ENCODE assay signal across 13 cellular contexts in the genomic region with DNA sequence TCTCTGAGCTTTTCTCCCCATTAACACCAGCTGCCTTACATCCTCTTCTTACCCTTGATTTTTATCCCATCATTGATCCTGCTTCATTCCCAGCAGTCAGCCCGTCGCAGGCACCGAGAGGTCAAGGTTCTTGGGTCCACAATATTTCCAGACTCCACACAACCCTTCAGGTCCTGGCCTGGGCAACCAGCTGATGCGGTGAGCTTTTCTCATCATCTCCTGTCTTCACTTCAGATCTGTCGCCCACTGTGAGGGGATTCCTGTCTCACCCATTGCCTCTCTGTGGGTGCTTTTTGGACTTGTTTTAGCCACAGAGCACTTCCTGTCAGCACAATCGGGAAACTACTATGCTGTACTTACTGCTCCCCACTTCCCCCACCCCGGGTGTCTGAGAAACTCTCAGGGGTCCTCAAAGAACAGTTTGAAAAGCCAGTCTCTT. TPM values are rescaled to one million over a fixed set of nuclear protein-coding genes. Genes with fewer than 3 reads are reported as not detected.
DNase-seq lines count a peak whose midpoint lies in the region; ATAC-seq and TF ChIP-seq lines count a peak whose summit lies in the region.
"Had no signal": no experiment of that assay in that cellular context is flagged by ENCODE, and none has a peak within 500 bp of the region (broad histone marks: within the 10 kb centered on the region; RNA-seq: fewer than 3 reads in every experiment).

No MANE protein-coding gene starts in this region.

- intact Hi-C loops in OCI-LY7 (cut with micrococcal nuclease; ENCODE audit: unreplicated experiment) (no loop called here), testis (cut with DNase I; ENCODE audit: low total_unique reads) (no loop called here)

- 90 to 98% methylated on average over 6 to 7 of the region's 7 CpGs for WGBS in endodermal cell (ENCODE audit: insufficient coverage in 1 of 2, insufficient read length in 1 of 2), 2 experiments
- 85 to 88% methylated on average over 7 of the region's 7 CpGs for WGBS in testis, 2 donors

- no peaks in the 10 kb centered on the region for H3K9me2 ChIP-seq in OCI-LY7 (ENCODE audit: insufficient read depth, low read length)

- H3K4me2 ChIP-seq in OCI-LY7 (ENCODE audit: low read length): peak overlapping the region; percentile 53

- POLR2A ChIA-PET in OCI-LY7 (lab: Charles Lee): interaction anchor here (0.8 to 3.0 kb wide), 7 partner anchors 10 to 82 kb away, joined by 3 to 25 read pairs (median 6); a partner anchor contains a TSS

- peaks cover 37% of the 10 kb centered on the region for H3K4me1 Mint-ChIP-seq in endodermal cell

- H3K4me3 Mint-ChIP-seq in endodermal cell: no peak overlapping the region
- H3K4me3 Mint-ChIP-seq: brain had no signal

- H2AFZ ChIP-seq in OCI-LY7 (ENCODE audit: low read length): peak overlapping the region; percentile 2; the same call in 1 of the 2 replicates

- H3K4me1 ChIP-seq in OCI-LY7 (ENCODE audit: insufficient read depth, low read length, poor library complexity, severe bottlenecking) (peaks cover 76% of the 10 kb centered on the region), endodermal cell (ENCODE audit: control insufficient read depth, insufficient read depth, low read length) (no peaks in the 10 kb centered on the region), testis (peaks cover 6% of the 10 kb centered on the region)

- H3K9me3 ChIP-seq in OCI-LY7 (ENCODE audit: low read length) (no peaks in the 10 kb centered on the region), endodermal cell (ENCODE audit: control insufficient read depth, low read length) (no peaks in the 10 kb centered on the region), testis (no peaks in the 10 kb centered on the region)
- H3K9me3 ChIP-seq: gastrocnemius medialis, mucosa of descending colon had no signal

- DNase-seq in GM10266 (ENCODE audit: extremely low spot score) (peak; percentile 42), OCI-LY7 (ENCODE audit: low spot score) (peak; percentile 68), endodermal cell (no peak), testis (no peak), CD1c-positive myeloid dendritic cell (ENCODE audit: extremely low spot score) (no peak), GDM1 (lab: John Stamatoyannopoulos, UW) (no peak)
- DNase-seq: NCI-H82 had no signal

- H3K36me3 ChIP-seq in OCI-LY7 (ENCODE audit: insufficient read depth, low read length) (peaks cover 9% of the 10 kb centered on the region; the same call in 1 of the 2 replicates), endodermal cell (ENCODE audit: control insufficient read depth, insufficient read depth, low read length) (no peaks in the 10 kb centered on the region), testis (ENCODE audit: low read depth, missing control alignments) (no peaks in the 10 kb centered on the region)
- H3K36me3 ChIP-seq: gastrocnemius medialis had no signal

- no peaks in the 10 kb centered on the region for H3K27me3 ChIP-seq in endodermal cell (ENCODE audit: control insufficient read depth, insufficient read depth, low read length, poor library complexity, severe bottlenecking)
- H3K27me3 ChIP-seq in testis: no peaks in the 10 kb centered on the region
- H3K27me3 ChIP-seq: gastrocnemius medialis had no signal

- TF ChIP-seq POLR2A in testis (IDR thresholded peaks at IDR 0.05): no peak

- CTCF ChIA-PET in OCI-LY7 (lab: Charles Lee; ENCODE audit: unreplicated experiment): interaction anchor here (1.0 to 1.1 kb wide), 2 partner anchors 9 to 78 kb away, joined by 4 to 8 read pairs; no protein-coding TSS in a partner anchor

- peaks cover 24% of the 10 kb centered on the region for H3K27me3 Mint-ChIP-seq in endodermal cell (ENCODE audit: insufficient read depth)
- H3K27me3 Mint-ChIP-seq: brain had no signal

- no TSS peak for BruUV-seq in OCI-LY7 (replicated peaks; lab: Mats Ljungman, UMichigan)

- ATAC-seq in GM21360 (IDR thresholded peaks at IDR 0.05; ENCODE audit: unreplicated experiment) (peak; percentile 46), GM18861 (IDR thresholded peaks at IDR 0.05; ENCODE audit: unreplicated experiment) (no peak)
- ATAC-seq: gastrocnemius medialis had no signal

- H3K9ac ChIP-seq in endodermal cell (ENCODE audit: extremely low read depth, low read length, poor library complexity, severe bottlenecking): no peak overlapping the region

- H3K4me3 ChIP-seq in OCI-LY7 (ENCODE audit: low read depth, low read length, poor library complexity, severe bottlenecking) (peak overlapping the region; percentile 24), endodermal cell (ENCODE audit: low read length) (no peak overlapping the region), testis (no peak overlapping the region)
- H3K4me3 ChIP-seq: gastrocnemius medialis, mucosa of descending colon had no signal

- no peaks in the 10 kb centered on the region for H4K20me1 ChIP-seq in OCI-LY7 (ENCODE audit: insufficient read depth, low read length)

- no peaks in the 10 kb centered on the region for H3K79me2 ChIP-seq in OCI-LY7 (ENCODE audit: insufficient read depth, low read depth, low read length)

- no peak for TF ChIP-seq CTCF in GM10266 (IDR thresholded peaks at IDR 0.05; ENCODE audit: control insufficient read depth, insufficient read depth, low read depth, missing control alignments)
- no peak for TF ChIP-seq CTCF in OCI-LY7 (conservative IDR thresholded peaks at IDR 0.05; ENCODE audit: low read length)
- no peak for TF ChIP-seq CTCF in endodermal cell (conservative IDR thresholded peaks at IDR 0.05)
- no peak for TF ChIP-seq CTCF in testis (IDR thresholded peaks at IDR 0.05)

- no peaks in the 10 kb centered on the region for H3K9me3 Mint-ChIP-seq in endodermal cell
- H3K9me3 Mint-ChIP-seq: brain had no signal

- peaks cover 3% of the 10 kb centered on the region for H3K36me3 Mint-ChIP-seq in endodermal cell (ENCODE audit: low read depth)

- peak overlapping the region; percentile 9 for H3K27ac Mint-ChIP-seq in endodermal cell

- H3K27ac ChIP-seq in OCI-LY7 (ENCODE audit: low read depth, low read length, poor library complexity, severe bottlenecking) (peak overlapping the region; percentile 51), endodermal cell (ENCODE audit: low read depth, low read length) (no peak overlapping the region), testis (no peak overlapping the region)
- H3K27ac ChIP-seq: gastrocnemius medialis had no signal

RNA-seq across cellular contexts. Expression of a gene that starts 8.4 kb away (rescaled TPM):
- total RNA-seq in OCI-LY7 (2014; rRNA removed; shearing (Covaris generic)): 61.5 and 83.3 TPM in 2 replicates
- total RNA-seq in OCI-LY7 (2022): 86.6 and 99.4 TPM in 2 replicates
- total RNA-seq in endodermal cell: not detected
- polyA plus RNA-seq in endodermal cell (2013, experiment 1 of 2): not detected
- polyA plus RNA-seq in endodermal cell (2013, experiment 2 of 2): not detected
- total RNA-seq in testis: 1 to 10 TPM; 3.0 to 3.3 TPM
- polyA plus RNA-seq in testis (ENCODE audit: insufficient read depth, low read depth, low replicate concordance): 2.6 TPM
- total RNA-seq: Daoy, gastrocnemius medialis had no signal

RNA-seq across cellular contexts. Expression of a gene that starts 33.6 kb away (rescaled TPM):
- 56.1 and 82.8 TPM in 2 replicates for total RNA-seq in OCI-LY7 (2014; rRNA removed; shearing (Covaris generic))
- total RNA-seq in OCI-LY7 (2022): 70.2 and 79.2 TPM in 2 replicates
- total RNA-seq in endodermal cell: 1 to 10 TPM; 1.2 to 3.3 TPM
- 1.4 TPM for polyA plus RNA-seq in endodermal cell (2013, experiment 1 of 2)
- polyA plus RNA-seq in endodermal cell (2013, experiment 2 of 2): 1.7 TPM
- 100 to 1,000 TPM; 105 to 224 TPM for total RNA-seq in testis
- polyA plus RNA-seq in testis (ENCODE audit: insufficient read depth, low read depth, low replicate concordance): 281 TPM

RNA-seq across cellular contexts. Expression of a gene that starts 34.2 kb away (rescaled TPM):
- total RNA-seq in OCI-LY7 (2014; rRNA removed; shearing (Covaris generic)): 20.2 and 33.2 TPM in 2 replicates
- total RNA-seq in OCI-LY7 (2022) (23.2 and 31.7 TPM in 2 replicates), endodermal cell (10 to 100 TPM; 39.3 to 56.1 TPM), testis (10 to 100 TPM; 12.7 to 20.7 TPM)
- 130 TPM for polyA plus RNA-seq in endodermal cell (2013, experiment 1 of 2)
- polyA plus RNA-seq in endodermal cell (2013, experiment 2 of 2): 122 TPM
- 17.7 TPM for polyA plus RNA-seq in testis (ENCODE audit: insufficient read depth, low read depth, low replicate concordance)

RNA-seq across cellular contexts. Expression of a gene that starts 42.9 kb away (rescaled TPM):
- total RNA-seq in OCI-LY7 (2014; rRNA removed; shearing (Covaris generic)): 3.9 and 4.6 TPM in 2 replicates
- total RNA-seq in OCI-LY7 (2022) (5.2 and 6.1 TPM in 2 replicates), endodermal cell (1 to 10 TPM; 3.7 to 3.8 TPM), testis (10 to 100 TPM; 11.6 to 12.4 TPM)
- 13.3 TPM for polyA plus RNA-seq in endodermal cell (2013, experiment 1 of 2)
- 13.4 TPM for polyA plus RNA-seq in endodermal cell (2013, experiment 2 of 2)
- polyA plus RNA-seq in testis (ENCODE audit: insufficient read depth, low read depth, low replicate concordance): 8.9 TPM

RNA-seq across cellular contexts. Expression of a gene that starts 52.8 kb away (rescaled TPM):
- 30.6 and 38.8 TPM in 2 replicates for total RNA-seq in OCI-LY7 (2014; rRNA removed; shearing (Covaris generic))
- total RNA-seq in OCI-LY7 (2022): 41.6 and 49.9 TPM in 2 replicates
- total RNA-seq in endodermal cell: 10 to 100 TPM; 24.7 to 30.0 TPM
- polyA plus RNA-seq in endodermal cell (2013, experiment 1 of 2): 22.9 TPM
- 18.2 TPM for polyA plus RNA-seq in endodermal cell (2013, experiment 2 of 2)
- 10 to 100 TPM; 57.5 to 78.7 TPM for total RNA-seq in testis
- polyA plus RNA-seq in testis (ENCODE audit: insufficient read depth, low read depth, low replicate concordance): 71.8 TPM

Comparison
In these comparisons a context has a peak if more than half of its experiments do, and no peak if none do; other contexts are left out.
1. DNase-seq: peak in GM10266 (single experiment) and OCI-LY7 (single experiment); none in endodermal cell (single experiment), testis (single experiment), CD1c-positive myeloid dendritic cell (single experiment) and GDM1 (single experiment).
2. RNA of a gene that starts 8.4 kb away (total RNA-seq): 61.5 to 99.4 TPM in OCI-LY7; 3.0 to 3.3 TPM in testis and not detected in endodermal cell; every median in the first group is over 10 times any median in the second.
3. RNA of a gene that starts 33.6 kb away (total RNA-seq): 105 to 224 TPM in testis and 56.1 to 82.8 TPM in OCI-LY7; 1.2 to 3.3 TPM in endodermal cell; every median in the first group is over 10 times any median in the second.